ENCODE assay signal across 21 cellular contexts in genomic region chr22:45600791-45601730, GRCh38.
DNase-seq lines count a peak whose midpoint lies in the region; ATAC-seq, FAIRE-seq and TF ChIP-seq lines count a peak whose summit lies in the region.
"Had no signal": no experiment of that assay in that cellular context is flagged by ENCODE, and none has a peak within 500 bp of the region (broad histone marks: within the 10 kb centered on the region; RNA-seq: fewer than 3 reads in every experiment).

No MANE protein-coding gene starts in this region.

- H2AFZ ChIP-seq in H1 (ENCODE audit: low read length) (no peak overlapping the region), neural cell (ENCODE audit: low read depth, low read length) (no peak overlapping the region)

- H3K79me2 ChIP-seq in H1 (ENCODE audit: control insufficient read depth in 1 of 2, insufficient read depth in 2 of 2, low read length in 2 of 2) (no peaks in the 10 kb centered on the region), neural cell (replicated peaks; ENCODE audit: insufficient read depth, low read length) (no peaks in the 10 kb centered on the region)

- TF ChIP-seq EP300 in H1 (IDR thresholded peaks at IDR 0.05; ENCODE audit: borderline replicate concordance in 1 of 2, low read depth in 2 of 2, low read length in 2 of 2) (no peak), neural cell (conservative IDR thresholded peaks at IDR 0.05; ENCODE audit: poor library complexity, severe bottlenecking) (no peak)

- WGBS in H1 (ENCODE audit: extremely low coverage in 1 of 2, insufficient coverage in 1 of 2, insufficient read length in 1 of 2, insufficient replicate concordance in 2 of 2, low coverage in 1 of 2, low lambda C conversion rate in 2 of 2, missing lambda C conversion rate in 1 of 2), 2 experiments = 88% methylated on average over 11 of the region's 14 CpGs; no CpG with 5 or more reads in 1 of the 2 experiments

- H3F3A ChIP-seq in neural cell (ENCODE audit: insufficient read depth, low read length, poor library complexity, severe bottlenecking) = no peaks in the 10 kb centered on the region

- no peak overlapping the region for H3K56ac ChIP-seq in H1 (replicated peaks; ENCODE audit: insufficient read length, low read depth, low read length)

- H3K4me2 ChIP-seq in H1 (ENCODE audit: insufficient read depth in 1 of 2, low read depth in 2 of 2, low read length in 2 of 2) (no peak overlapping the region), neural cell (ENCODE audit: low read length) (no peak overlapping the region)

- H3K4me3 ChIP-seq in H1 (ENCODE audit: extremely low read depth in 1 of 4, insufficient read depth in 2 of 4, low read depth in 3 of 4, low read length in 4 of 4) (no peak overlapping the region), neural cell (ENCODE audit: low read length) (no peak overlapping the region)
- H3K4me3 ChIP-seq: coronary artery, transverse colon had no signal

- H3K4ac ChIP-seq in H1 (replicated peaks; ENCODE audit: insufficient read length, low read depth, low read length) = no peak overlapping the region

- no peak overlapping the region for H3K23ac ChIP-seq in H1 (ENCODE audit: insufficient read length)

- CTCF ChIA-PET in H1 (lab: Charles Lee; ENCODE audit: partially characterized antibody) = interaction anchor here (2.3 kb wide), 1 partner anchor 23 kb away, joined by 9 read pairs; no protein-coding TSS in a partner anchor
- CTCF ChIA-PET in activated CD4-positive, alpha-beta T cell treated with anti-CD3 and anti-CD28 coated beads, Interleukin-2, amount 10 ng/mL, durations not matched to agents 7 days and 5 days (lab: Charles Lee) = interaction anchor here (1.3 kb wide), 1 partner anchor 10 kb away, joined by 3 read pairs; no protein-coding TSS in a partner anchor

- DNase-seq in AG08395 (ENCODE audit: low spot score) = peak; percentile 22
- peak; percentile 56 for DNase-seq in NCI-H2171 treated with DMSO at 0.1 percent for 48 hours (lab: John Stamatoyannopoulos, UW)
- no peak for DNase-seq in H1 (ENCODE audit: low read depth in 1 of 2, low spot score in 2 of 2)
- no peak for DNase-seq in activated T-cell treated with anti-CD3 and anti-CD28 coated beads, Interleukin-2, amount 50 U/mL, for 1 hour
- DNase-seq in AML-193 (lab: John Stamatoyannopoulos, UW) = no peak
- DNase-seq in activated CD4-positive, alpha-beta T cell treated with anti-CD3 and anti-CD28 coated beads, Interleukin-2, amount 10 ng/mL, durations not matched to agents 7 days and 5 days = no peak
- DNase-seq: activated CD8-positive, alpha-beta T cell treated with anti-CD3 and anti-CD28 coated beads for 36 hours; amygdala; DMS53; GOT3; NCI-H1930; NCI-H526; small intestine; transverse colon had no signal

- no peaks in the 10 kb centered on the region for H3K36me3 Mint-ChIP-seq in activated CD4-positive, alpha-beta T cell treated with anti-CD3 and anti-CD28 coated beads, Interleukin-2, amount 10 ng/mL, durations not matched to agents 7 days and 5 days (ENCODE audit: low read depth)
- H3K36me3 Mint-ChIP-seq: stimulated activated memory B cell treated with anti-CD40 and anti-IgM and Interleukin-4, amounts not matched to agents 10 μg/mL and 1 μg/mL and 100 μg/mL, for 72 hours had no signal

- peak overlapping the region; percentile 69 for H4K8ac ChIP-seq in H1 (ENCODE audit: extremely low read depth, insufficient read depth, low read length)

- H3K18ac ChIP-seq in H1 (ENCODE audit: extremely low read depth, low read length) = no peak overlapping the region

- TF ChIP-seq CTCF in H1 (IDR thresholded peaks at IDR 0.05; ENCODE audit: control extremely low read depth in 1 of 3, insufficient read depth in 1 of 3, low read depth in 1 of 3, low read length in 3 of 3) (no peak), neural cell (IDR thresholded peaks at IDR 0.05; ENCODE audit: poor library complexity, severe bottlenecking) (no peak)

- POLR2A ChIA-PET in H1 (lab: Charles Lee; ENCODE audit: partially characterized antibody) = no interaction called here
- POLR2A ChIA-PET in activated CD4-positive, alpha-beta T cell treated with anti-CD3 and anti-CD28 coated beads, Interleukin-2, amount 10 ng/mL, durations not matched to agents 7 days and 5 days (lab: Charles Lee) = no interaction called here

- no peak for FAIRE-seq in H1 (lab: Jason Lieb, UNC)
- FAIRE-seq: HTR-8/SVneo, small intestine had no signal

- TF ChIP-seq RAD21 in H1 (IDR thresholded peaks at IDR 0.05 in 1 of 2, conservative IDR thresholded peaks at IDR 0.05 in 1 of 2; ENCODE audit: low read depth in 2 of 2, low read length in 2 of 2) (no peak), neural cell (conservative IDR thresholded peaks at IDR 0.05) (no peak)

- no peaks in the 10 kb centered on the region; the same call in 1 of the 2 replicates for H3K79me1 ChIP-seq in H1 (ENCODE audit: low read depth, low read length)

- no peak overlapping the region for H3K9ac ChIP-seq in H1 (replicated peaks in 1 of 4; ENCODE audit: extremely low read depth in 1 of 4, low read depth in 3 of 4, low read length in 3 of 4)
- H3K9ac ChIP-seq in neural cell (ENCODE audit: low read length) = no peak overlapping the region

- H3K36me3 ChIP-seq in H1 (ENCODE audit: control insufficient read depth in 2 of 4, insufficient read depth in 4 of 4, low read length in 3 of 4) = no peaks in the 10 kb centered on the region
- H3K36me3 ChIP-seq in neural cell (ENCODE audit: insufficient read depth, low read length) = no peaks in the 10 kb centered on the region
- H3K36me3 ChIP-seq: transverse colon had no signal

- H3K27ac ChIP-seq in H1 (ENCODE audit: low read depth, low read length) = no peak overlapping the region
- H3K27ac ChIP-seq in neural cell (ENCODE audit: low read length) = peak overlapping the region; percentile 20
- H3K27ac ChIP-seq: coronary artery, epithelial cell of prostate, transverse colon had no signal

- no peaks in the 10 kb centered on the region for H3K9me2 ChIP-seq in neural cell (ENCODE audit: insufficient read depth, low read length)

- H3K23me2 ChIP-seq in H1 (ENCODE audit: low read depth, low read length) = no peaks in the 10 kb centered on the region

- H2BK120ac ChIP-seq in H1 (replicated peaks; ENCODE audit: low read depth, low read length) = no peak overlapping the region

- H3K4me1 Mint-ChIP-seq in activated CD4-positive, alpha-beta T cell treated with anti-CD3 and anti-CD28 coated beads, Interleukin-2, amount 10 ng/mL, durations not matched to agents 7 days and 5 days = no peaks in the 10 kb centered on the region

- H2BK12ac ChIP-seq in H1 (ENCODE audit: low read depth, low read length) = no peak overlapping the region

- peaks cover 2% of the 10 kb centered on the region for H3K27me3 Mint-ChIP-seq in activated CD4-positive, alpha-beta T cell treated with anti-CD3 and anti-CD28 coated beads, Interleukin-2, amount 10 ng/mL, durations not matched to agents 7 days and 5 days

- H2BK5ac ChIP-seq in H1 (ENCODE audit: low read depth, low read length) = no peak overlapping the region

- no peak overlapping the region for H3K14ac ChIP-seq in H1 (ENCODE audit: insufficient read length)

- no peak overlapping the region for H3K4me3 Mint-ChIP-seq in activated CD4-positive, alpha-beta T cell treated with anti-CD3 and anti-CD28 coated beads, Interleukin-2, amount 10 ng/mL, durations not matched to agents 7 days and 5 days
- H3K4me3 Mint-ChIP-seq: activated CD8-positive, alpha-beta T cell treated with anti-CD3 and anti-CD28 coated beads for 36 hours; stimulated activated memory B cell treated with anti-CD40 and anti-IgM and Interleukin-4, amounts not matched to agents 10 μg/mL and 1 μg/mL and 100 μg/mL, for 72 hours had no signal

- no peak overlapping the region for H2BK15ac ChIP-seq in H1 (ENCODE audit: low read length)

- H3K9me3 Mint-ChIP-seq in activated CD4-positive, alpha-beta T cell treated with anti-CD3 and anti-CD28 coated beads, Interleukin-2, amount 10 ng/mL, durations not matched to agents 7 days and 5 days = no peaks in the 10 kb centered on the region
- H3K9me3 Mint-ChIP-seq: activated CD8-positive, alpha-beta T cell treated with anti-CD3 and anti-CD28 coated beads for 36 hours; stimulated activated memory B cell treated with anti-CD40 and anti-IgM and Interleukin-4, amounts not matched to agents 10 μg/mL and 1 μg/mL and 100 μg/mL, for 72 hours had no signal

- H2AK5ac ChIP-seq in H1 (ENCODE audit: low read depth, low read length) = no peak overlapping the region

- no peak for ATAC-seq in HG03378 (IDR thresholded peaks at IDR 0.05; ENCODE audit: unreplicated experiment)
- ATAC-seq: activated CD8-positive, alpha-beta T cell treated with anti-CD3 and anti-CD28 coated beads for 36 hours; Panc1; stimulated activated memory B cell treated with anti-CD40 and anti-IgM and Interleukin-4, amounts not matched to agents 10 μg/mL and 1 μg/mL and 100 μg/mL, for 72 hours had no signal

- no peak overlapping the region for H2BK20ac ChIP-seq in H1 (ENCODE audit: low read length)

- no peaks in the 10 kb centered on the region for H3K9me3 ChIP-seq in H1 (ENCODE audit: insufficient read depth in 2 of 2, low read depth in 1 of 2, low read length in 1 of 2)
- no peaks in the 10 kb centered on the region for H3K9me3 ChIP-seq in neural cell (ENCODE audit: low read length)
- H3K9me3 ChIP-seq: transverse colon had no signal

- TF ChIP-seq POLR2A in H1 (IDR thresholded peaks at IDR 0.05; ENCODE audit: control extremely low read depth in 1 of 2, low read depth in 2 of 2, low read length in 2 of 2) = no peak

- no peak overlapping the region for H3K27ac Mint-ChIP-seq in activated CD4-positive, alpha-beta T cell treated with anti-CD3 and anti-CD28 coated beads, Interleukin-2, amount 10 ng/mL, durations not matched to agents 7 days and 5 days
- H3K27ac Mint-ChIP-seq: activated CD8-positive, alpha-beta T cell treated with anti-CD3 and anti-CD28 coated beads for 36 hours; stimulated activated memory B cell treated with anti-CD40 and anti-IgM and Interleukin-4, amounts not matched to agents 10 μg/mL and 1 μg/mL and 100 μg/mL, for 72 hours had no signal

- H3K27me3 ChIP-seq in H1 (replicated peaks in 1 of 4; ENCODE audit: control insufficient read depth in 3 of 4, extremely low read depth in 1 of 4, insufficient read depth in 3 of 4, low read length in 3 of 4) (no peaks in the 10 kb centered on the region), neural cell (ENCODE audit: insufficient read depth, low read depth, low read length) (no peaks in the 10 kb centered on the region)
- H3K27me3 ChIP-seq: transverse colon had no signal

- H4K5ac ChIP-seq in H1 (ENCODE audit: insufficient read length, low read depth, low read length) = no peak overlapping the region

- H3K4me1 ChIP-seq in H1 (replicated peaks in 1 of 4; ENCODE audit: control insufficient read depth in 3 of 4, insufficient read depth in 4 of 4, low read length in 3 of 4) = peaks cover 0 to 6% (median 2%) of the 10 kb centered on the region in 4 experiments; a peak in 3 of 7 replicates

- H4K91ac ChIP-seq in H1 (replicated peaks; ENCODE audit: insufficient read length, low read length) = no peak overlapping the region

- H4K20me1 ChIP-seq in H1 (replicated peaks in 1 of 2; ENCODE audit: control insufficient read depth in 1 of 2, insufficient read depth in 2 of 2, low read length in 2 of 2) = peaks cover 0 to 3% of the 10 kb centered on the region in 2 experiments
- no peaks in the 10 kb centered on the region for H4K20me1 ChIP-seq in neural cell (ENCODE audit: insufficient read depth)

TF ChIP-seq in neural cell, 6 proteins besides CTCF, POLR2A, EP300 and RAD21 (continues in another document):
- TF ChIP-seq TAF1 (IDR thresholded peaks at IDR 0.05; ENCODE audit: low read depth) = no peak
- TF ChIP-seq EZH2 (IDR thresholded peaks at IDR 0.05; ENCODE audit: borderline replicate concordance, insufficient read depth, low read length, poor library complexity, severe bottlenecking) = no peak

Comparison
In these comparisons a context has a peak if more than half of its experiments do, and no peak if none do; other contexts are left out.
1. DNase-seq: peak in AG08395 (single experiment) and NCI-H2171 treated with DMSO at 0.1 percent for 48 hours (single experiment); none in H1 (0 of 2), activated T-cell treated with anti-CD3 and anti-CD28 coated beads, Interleukin-2, amount 50 U/mL, for 1 hour (single experiment), AML-193 (0 of 2) and activated CD4-positive, alpha-beta T cell treated with anti-CD3 and anti-CD28 coated beads, Interleukin-2, amount 10 ng/mL, durations not matched to agents 7 days and 5 days (single experiment).